In genomic region chrX:152884171-152884570, GRCh38 we compare ENCODE assay signal across 1 cellular context.
TF ChIP-seq lines count a peak whose summit lies in the region.

No MANE protein-coding gene starts in this region.

TF ChIP-seq in WTC11, 78 proteins besides CTCF, POLR2A, EP300 and RAD21 (continued from another document):
- TF ChIP-seq, protein P1, sequence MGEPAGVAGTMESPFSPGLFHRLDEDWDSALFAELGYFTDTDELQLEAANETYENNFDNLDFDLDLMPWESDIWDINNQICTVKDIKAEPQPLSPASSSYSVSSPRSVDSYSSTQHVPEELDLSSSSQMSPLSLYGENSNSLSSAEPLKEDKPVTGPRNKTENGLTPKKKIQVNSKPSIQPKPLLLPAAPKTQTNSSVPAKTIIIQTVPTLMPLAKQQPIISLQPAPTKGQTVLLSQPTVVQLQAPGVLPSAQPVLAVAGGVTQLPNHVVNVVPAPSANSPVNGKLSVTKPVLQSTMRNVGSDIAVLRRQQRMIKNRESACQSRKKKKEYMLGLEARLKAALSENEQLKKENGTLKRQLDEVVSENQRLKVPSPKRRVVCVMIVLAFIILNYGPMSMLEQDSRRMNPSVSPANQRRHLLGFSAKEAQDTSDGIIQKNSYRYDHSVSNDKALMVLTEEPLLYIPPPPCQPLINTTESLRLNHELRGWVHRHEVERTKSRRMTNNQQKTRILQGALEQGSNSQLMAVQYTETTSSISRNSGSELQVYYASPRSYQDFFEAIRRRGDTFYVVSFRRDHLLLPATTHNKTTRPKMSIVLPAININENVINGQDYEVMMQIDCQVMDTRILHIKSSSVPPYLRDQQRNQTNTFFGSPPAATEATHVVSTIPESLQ (CRISPR knock-in tag; IDR thresholded peaks at IDR 0.05), result no peak
- TF ChIP-seq, protein P2, sequence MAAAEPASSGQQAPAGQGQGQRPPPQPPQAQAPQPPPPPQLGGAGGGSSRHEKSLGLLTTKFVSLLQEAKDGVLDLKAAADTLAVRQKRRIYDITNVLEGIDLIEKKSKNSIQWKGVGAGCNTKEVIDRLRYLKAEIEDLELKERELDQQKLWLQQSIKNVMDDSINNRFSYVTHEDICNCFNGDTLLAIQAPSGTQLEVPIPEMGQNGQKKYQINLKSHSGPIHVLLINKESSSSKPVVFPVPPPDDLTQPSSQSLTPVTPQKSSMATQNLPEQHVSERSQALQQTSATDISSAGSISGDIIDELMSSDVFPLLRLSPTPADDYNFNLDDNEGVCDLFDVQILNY (CRISPR knock-in tag; IDR thresholded peaks at IDR 0.05), result no peak
